ENCODE assay signal across 30 cellular contexts in the genomic region with DNA sequence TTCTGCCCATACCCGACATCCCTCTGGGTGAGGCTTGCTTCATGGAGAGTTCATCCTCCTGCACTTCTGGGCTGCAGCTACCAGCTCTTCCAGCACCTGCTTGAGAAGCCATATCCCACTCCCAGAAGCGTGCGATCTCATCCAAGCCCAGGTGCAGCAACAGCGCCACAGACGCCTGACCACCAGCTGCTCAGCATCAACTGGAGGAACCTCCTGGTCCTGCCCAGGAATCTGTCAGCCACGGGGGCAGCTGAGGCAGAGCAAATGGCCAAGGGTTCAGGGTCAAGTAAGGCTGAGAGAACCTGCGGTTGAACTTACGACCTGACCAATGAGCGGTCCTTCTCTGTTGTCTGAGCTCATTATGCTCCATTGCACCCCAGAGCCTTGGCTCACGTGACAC.
"Had no signal": no experiment of that assay in that cellular context is flagged by ENCODE, and none has a peak within 500 bp of the region (broad histone marks: within the 10 kb centered on the region; RNA-seq: fewer than 3 reads in every experiment).

No MANE protein-coding gene starts in this region.

- H3K27ac ChIP-seq: RWPE1 had no signal

- H3K27ac Mint-ChIP-seq: activated B cell treated with CpG ODN at 0.5 μM for 24 hours; activated CD4-positive, alpha-beta T cell treated with anti-CD3 and anti-CD28 coated beads, Interleukin-2, amount 10 ng/mL, durations not matched to agents 24 days and 14 days; activated CD8-positive, alpha-beta memory T cell treated with anti-CD3 and anti-CD28 coated beads, Interleukin-2, amount 10 ng/mL, durations not matched to agents 7 days and 5 days; activated naive CD4-positive, alpha-beta T cell treated with anti-CD3 and anti-CD28 coated beads, Interleukin-2, amount 50 U/mL, for 24 hours; activated T-cell treated with anti-CD3 and anti-CD28 coated beads, Interleukin-2, amount 50 U/mL, for 24 hours; activated T-helper 1 cell treated with anti-CD3 and anti-CD28 coated beads, Interleukin-12 subunit alpha, Interleukin-12 subunit beta, Interleukin-2, Interleukin-4 antibody, amounts not matched to agents 30 ng/mL and 10 ng/mL and 1 ng/mL, durations not matched to agents 14 hours and 24 hours and 36 hours; T-helper 17 cell had no signal

- H3K9me3 Mint-ChIP-seq: activated B cell treated with CpG ODN at 0.5 μM for 24 hours had no signal

- DNase-seq: activated B cell treated with CpG ODN at 0.5 μM for 24 hours; activated CD4-positive, alpha-beta T cell treated with anti-CD3 and anti-CD28 coated beads for 1 hour; activated CD4-positive, alpha-beta T cell treated with anti-CD3 and anti-CD28 coated beads, Interleukin-2, amount 10 ng/mL, durations not matched to agents 24 days and 14 days; activated CD4-positive, alpha-beta T cell treated with anti-CD3 and anti-CD28 coated beads, Interleukin-2, amount 50 U/mL, for 48 hours; activated CD8-positive, alpha-beta memory T cell treated with anti-CD3 and anti-CD28 coated beads, Interleukin-2, amount 10 ng/mL, durations not matched to agents 7 days and 5 days; activated effector memory CD4-positive, alpha-beta T cell treated with Interleukin-2 at 50 U/mL for 16 hours; activated naive CD4-positive, alpha-beta T cell; activated T-cell treated with anti-CD3 and anti-CD28 coated beads, Interleukin-2, amount 50 U/mL, for 24 hours; aorta; central memory CD4-positive, alpha-beta T cell; Karpas-422; MM.1S; NCI-H1105; NCI-H1436; NCI-H187 treated with DMSO at 0.1 percent for 48 hours; NCI-H2081 treated with DMSO at 0.1 percent for 48 hours; NCI-H446; NCI-H524; NCI-H774; NK-92 treated with Interleukin-12 subunit alpha and Interleukin-12 subunit beta, amount 100 ng/mL, for 24 hours; OCI-M1; SIG-M5; T-helper 17 cell; T-helper 9 cell had no signal

- H3K4me3 Mint-ChIP-seq: activated B cell treated with CpG ODN at 0.5 μM for 24 hours; activated CD4-positive, alpha-beta T cell treated with anti-CD3 and anti-CD28 coated beads, Interleukin-2, amount 10 ng/mL, durations not matched to agents 24 days and 14 days; activated CD8-positive, alpha-beta memory T cell treated with anti-CD3 and anti-CD28 coated beads, Interleukin-2, amount 10 ng/mL, durations not matched to agents 7 days and 5 days; activated naive CD4-positive, alpha-beta T cell treated with anti-CD3 and anti-CD28 coated beads, Interleukin-2, amount 50 U/mL, for 24 hours; activated T-cell treated with anti-CD3 and anti-CD28 coated beads, Interleukin-2, amount 50 U/mL, for 24 hours; activated T-helper 1 cell treated with anti-CD3 and anti-CD28 coated beads, Interleukin-12 subunit alpha, Interleukin-12 subunit beta, Interleukin-2, Interleukin-4 antibody, amounts not matched to agents 30 ng/mL and 10 ng/mL and 1 ng/mL, durations not matched to agents 14 hours and 24 hours and 36 hours; T-helper 17 cell had no signal

- H3K4me1 Mint-ChIP-seq: activated B cell treated with CpG ODN at 0.5 μM for 24 hours; activated CD4-positive, alpha-beta T cell treated with anti-CD3 and anti-CD28 coated beads, Interleukin-2, amount 10 ng/mL, durations not matched to agents 24 days and 14 days; activated CD8-positive, alpha-beta memory T cell treated with anti-CD3 and anti-CD28 coated beads, Interleukin-2, amount 10 ng/mL, durations not matched to agents 7 days and 5 days; activated naive CD4-positive, alpha-beta T cell treated with anti-CD3 and anti-CD28 coated beads, Interleukin-2, amount 50 U/mL, for 24 hours; T-helper 17 cell had no signal

- H3K27me3 Mint-ChIP-seq: activated B cell treated with CpG ODN at 0.5 μM for 24 hours; activated CD4-positive, alpha-beta T cell treated with anti-CD3 and anti-CD28 coated beads, Interleukin-2, amount 10 ng/mL, durations not matched to agents 24 days and 14 days; activated CD8-positive, alpha-beta memory T cell treated with anti-CD3 and anti-CD28 coated beads, Interleukin-2, amount 10 ng/mL, durations not matched to agents 7 days and 5 days; activated naive CD4-positive, alpha-beta T cell treated with anti-CD3 and anti-CD28 coated beads, Interleukin-2, amount 50 U/mL, for 24 hours; activated T-cell treated with anti-CD3 and anti-CD28 coated beads, Interleukin-2, amount 50 U/mL, for 24 hours; T-helper 17 cell had no signal

- ATAC-seq: activated CD8-positive, alpha-beta memory T cell treated with anti-CD3 and anti-CD28 coated beads, Interleukin-2, amount 10 ng/mL, durations not matched to agents 7 days and 5 days; Panc1; T-helper 17 cell had no signal

- FAIRE-seq: bronchial epithelial cell, TTC549 had no signal

- H3K36me3 Mint-ChIP-seq: activated CD8-positive, alpha-beta memory T cell treated with anti-CD3 and anti-CD28 coated beads, Interleukin-2, amount 10 ng/mL, durations not matched to agents 7 days and 5 days; activated naive CD4-positive, alpha-beta T cell treated with anti-CD3 and anti-CD28 coated beads, Interleukin-2, amount 50 U/mL, for 24 hours had no signal
